In the genomic region with DNA sequence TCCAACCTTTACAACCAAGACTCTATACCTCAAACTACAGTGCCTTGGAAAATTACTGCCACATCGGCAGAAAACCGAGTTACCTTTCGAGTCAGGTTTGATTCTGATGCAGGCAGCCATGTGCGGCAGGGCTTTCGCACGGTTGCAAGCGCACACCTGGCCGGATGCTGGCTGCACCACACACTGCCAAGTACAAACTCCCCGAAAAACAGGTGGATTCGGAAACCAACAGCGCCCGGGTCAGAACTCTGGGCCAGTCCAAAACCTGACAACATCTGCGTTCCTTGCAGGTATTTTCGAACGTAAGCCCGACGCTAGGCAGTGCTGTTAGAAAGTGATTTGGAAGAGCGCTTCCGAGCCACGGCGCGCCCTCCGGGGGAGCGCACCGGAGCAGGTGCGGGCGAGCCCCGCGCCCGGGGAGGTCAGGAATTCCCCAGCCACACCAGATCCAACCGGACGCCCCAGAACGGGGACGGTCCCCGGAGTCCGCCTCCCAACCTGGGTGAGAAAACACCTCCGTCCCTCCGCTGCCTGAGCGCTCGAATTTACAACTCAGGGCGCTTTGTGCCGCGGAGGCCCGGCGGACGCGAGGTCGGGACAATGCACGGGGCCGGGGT, we compare ENCODE assay signal across 8 cellular contexts. TPM values are rescaled to one million over a fixed set of nuclear protein-coding genes. Genes with fewer than 3 reads are reported as not detected.
DNase-seq lines count a peak whose midpoint lies in the region; ATAC-seq and TF ChIP-seq lines count a peak whose summit lies in the region.

No MANE protein-coding gene starts in this region.

- no peak overlapping the region for H2AFZ ChIP-seq in GM23338

- H3K27ac Mint-ChIP-seq in Calu3 (ENCODE audit: unreplicated experiment) (peak overlapping the region; percentile 86), GM23338 (peak overlapping the region; percentile 85)
- H3K27ac Mint-ChIP-seq in activated naive CD4-positive, alpha-beta T cell treated with anti-CD3 and anti-CD28 coated beads, Interleukin-2, amount 50 U/mL, for 24 hours, result peak overlapping the region; percentile 97

- H3K36me3 Mint-ChIP-seq in Calu3 (ENCODE audit: insufficient read depth, unreplicated experiment), result peaks cover 44% of the 10 kb centered on the region
- peaks cover 7% of the 10 kb centered on the region; the same call in 2 of the 3 replicates for H3K36me3 Mint-ChIP-seq in GM23338 (ENCODE audit: low read depth)
- peaks cover 8% of the 10 kb centered on the region for H3K36me3 Mint-ChIP-seq in activated naive CD4-positive, alpha-beta T cell treated with anti-CD3 and anti-CD28 coated beads, Interleukin-2, amount 50 U/mL, for 24 hours

- H3K27ac ChIP-seq in GM23338 (ENCODE audit: low read depth), result peak overlapping the region; percentile 63; the same call in 1 of the 2 replicates

- no peaks in the 10 kb centered on the region for H3K9me2 ChIP-seq in GM23338 (ENCODE audit: insufficient read depth)

- peak; percentile 30 for DNase-seq in Calu3
- DNase-seq in GM23338 (ENCODE audit: low spot score), result peak; percentile 69
- peak; percentile 24 for DNase-seq in RKO (ENCODE audit: low spot score)
- DNase-seq in stimulated activated CD4-positive, alpha-beta T cell treated with anti-CD3 and anti-CD28 coated beads, Interleukin-1b, Interleukin-23, amount 100 ng/mL, for 48 hours, result peak; percentile 42
- no peak for DNase-seq in NCI-H774 (lab: John Stamatoyannopoulos, UW)

- H3K4me3 ChIP-seq in GM23338, result peak overlapping the region; percentile 94
- peak overlapping the region; percentile 78 for H3K4me3 ChIP-seq in iPS-18c (ENCODE audit: insufficient read depth, low read depth, low read length)

- BruUV-seq in Calu3 (replicated peaks; lab: Mats Ljungman, UMichigan), result no TSS peak

- H3K4me3 Mint-ChIP-seq in Calu3 (ENCODE audit: low read depth, unreplicated experiment), result peak overlapping the region; percentile 99
- H3K4me3 Mint-ChIP-seq in GM23338, result peak overlapping the region; percentile 91
- H3K4me3 Mint-ChIP-seq in activated naive CD4-positive, alpha-beta T cell treated with anti-CD3 and anti-CD28 coated beads, Interleukin-2, amount 50 U/mL, for 24 hours, result peak overlapping the region; percentile 99

- CTCF ChIA-PET in Calu3 (lab: Charles Lee), result interaction anchor here (0.5 to 2.5 kb wide), 5 partner anchors 10 to 433 kb away, joined by 3 to 7 read pairs (median 5); no protein-coding TSS in a partner anchor

- peaks cover 19% of the 10 kb centered on the region for H3K27me3 ChIP-seq in GM23338 (ENCODE audit: insufficient read depth)

- H3K9me3 Mint-ChIP-seq in Calu3 (ENCODE audit: low read depth, unreplicated experiment) (no peaks in the 10 kb centered on the region), GM23338 (peaks cover 5% of the 10 kb centered on the region; the same call in 2 of the 3 replicates)
- no peaks in the 10 kb centered on the region for H3K9me3 Mint-ChIP-seq in activated naive CD4-positive, alpha-beta T cell treated with anti-CD3 and anti-CD28 coated beads, Interleukin-2, amount 50 U/mL, for 24 hours

- TF ChIP-seq CTCF in Calu3 (IDR thresholded peaks at IDR 0.05; ENCODE audit: unreplicated experiment) (no peak), GM23338 (conservative IDR thresholded peaks at IDR 0.05; ENCODE audit: low read depth in 2 of 2) (no peak)

- ATAC-seq in GM23338 (peak; percentile 5), HG02970 (IDR thresholded peaks at IDR 0.05; ENCODE audit: low FRiP score, unreplicated experiment) (no peak)

- peak overlapping the region; percentile 100 for H3K4me2 ChIP-seq in GM23338

- H3F3A ChIP-seq in GM23338 (replicated peaks; ENCODE audit: low read depth), result peaks cover 25% of the 10 kb centered on the region

- peaks cover 35% of the 10 kb centered on the region for H4K20me1 ChIP-seq in GM23338 (replicated peaks; ENCODE audit: insufficient read depth)

- intact Hi-C loops in Calu3 (cut with micrococcal nuclease; ENCODE audit: unreplicated experiment), result loop anchor here (5.0 to 10.0 kb wide), 2 partner anchors 50 to 132 kb away; partner anchors contain the start of gene HAPSTR1

- H3K27me3 Mint-ChIP-seq in Calu3 (ENCODE audit: unreplicated experiment) (no peaks in the 10 kb centered on the region), GM23338 (ENCODE audit: insufficient read depth, low read depth, poor library complexity) (peaks cover 32% of the 10 kb centered on the region)
- no peaks in the 10 kb centered on the region for H3K27me3 Mint-ChIP-seq in activated naive CD4-positive, alpha-beta T cell treated with anti-CD3 and anti-CD28 coated beads, Interleukin-2, amount 50 U/mL, for 24 hours

- peaks cover 54% of the 10 kb centered on the region for H3K79me2 ChIP-seq in GM23338 (replicated peaks; ENCODE audit: insufficient read depth)

- peaks cover 70% of the 10 kb centered on the region for H3K4me1 ChIP-seq in GM23338 (ENCODE audit: insufficient read depth)

- no peaks in the 10 kb centered on the region for H3K9me3 ChIP-seq in iPS-18c (ENCODE audit: control insufficient read depth, insufficient read depth, low read length)

- peaks cover 48% of the 10 kb centered on the region for H3K4me1 Mint-ChIP-seq in Calu3 (ENCODE audit: low read depth, unreplicated experiment)
- peaks cover 68% of the 10 kb centered on the region for H3K4me1 Mint-ChIP-seq in GM23338
- H3K4me1 Mint-ChIP-seq in activated naive CD4-positive, alpha-beta T cell treated with anti-CD3 and anti-CD28 coated beads, Interleukin-2, amount 50 U/mL, for 24 hours, result peaks cover 55% of the 10 kb centered on the region

- no peaks in the 10 kb centered on the region for H3K36me3 ChIP-seq in GM23338 (ENCODE audit: insufficient read depth)

TF ChIP-seq in GM23338, 12 proteins besides CTCF, POLR2A, EP300 and RAD21:
- no peak for TF ChIP-seq ZNF331 (CRISPR knock-in tag; IDR thresholded peaks at IDR 0.05; ENCODE audit: low read depth)
- no peak for TF ChIP-seq ZNF114 (CRISPR knock-in tag; IDR thresholded peaks at IDR 0.05)
- no peak for TF ChIP-seq NANOG (IDR thresholded peaks at IDR 0.05; ENCODE audit: borderline replicate concordance)

RNA-seq across cellular contexts. Expression of gene USP7, which starts 1.2 kb away (rescaled TPM):
- total RNA-seq in Calu3 (2022), result 126 and 165 TPM in 2 replicates
- 130 and 169 TPM in 2 replicates for total RNA-seq in GM23338 (2014; rRNA removed; shearing (Covaris generic))
- 39.9 and 42.3 TPM in 2 replicates for polyA plus RNA-seq in GM23338 (2016; fragmentation: Nextera tagmentation; extraction: Ambion mirVana)
